ENCODE assay signal across 8 cellular contexts in the genomic region with DNA sequence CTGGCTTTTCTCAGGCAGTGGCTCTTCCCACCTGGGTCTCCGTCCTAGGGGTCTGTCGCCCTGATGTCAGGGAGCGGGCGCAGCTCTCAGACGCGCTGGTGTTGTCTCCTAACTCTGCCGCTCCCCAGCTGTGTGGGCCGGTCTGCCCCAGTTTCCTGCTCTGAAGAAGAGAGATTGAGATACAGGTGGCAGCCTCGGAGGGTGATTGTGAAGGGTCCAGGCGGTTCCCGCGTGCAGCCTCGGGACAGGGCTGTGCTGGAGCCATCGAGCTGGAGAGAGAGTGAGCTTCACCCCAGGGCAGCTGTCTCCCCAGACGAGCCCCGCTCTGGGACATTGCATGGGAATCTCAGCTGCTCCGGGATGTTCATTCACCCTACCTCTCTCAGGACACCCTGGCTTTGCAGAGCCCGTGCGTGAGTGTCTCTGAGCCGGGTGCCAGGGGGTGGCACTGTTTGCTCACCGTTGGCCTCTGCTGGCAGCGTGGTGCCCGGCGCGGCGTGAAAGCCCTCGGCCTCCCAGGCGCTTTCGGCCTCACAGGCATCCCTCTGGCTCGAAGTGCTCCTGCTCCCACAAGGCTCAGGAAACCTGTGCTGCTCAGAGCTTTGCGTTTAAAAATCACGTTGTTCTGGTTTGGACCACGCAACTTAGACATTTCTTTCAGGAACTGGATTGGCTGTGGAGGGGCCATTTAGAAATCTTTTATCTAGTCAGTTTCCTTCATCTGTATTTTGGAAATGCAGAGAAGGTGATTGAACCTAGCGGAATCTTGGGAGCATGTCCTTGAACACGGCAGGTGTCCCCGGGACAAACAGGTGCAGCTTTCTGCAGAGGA. TPM values are rescaled to one million over a fixed set of nuclear protein-coding genes. Genes with fewer than 3 reads are reported as not detected.
DNase-seq lines count a peak whose midpoint lies in the region; ATAC-seq and TF ChIP-seq lines count a peak whose summit lies in the region.

No MANE protein-coding gene starts in this region.

- no peak overlapping the region for H3K4me3 ChIP-seq in WERI-Rb-1 (ENCODE audit: low read depth, low read length)

- no peaks in the 10 kb centered on the region for H3K36me3 Mint-ChIP-seq in endothelial cell (ENCODE audit: low read depth, unreplicated experiment)
- no peaks in the 10 kb centered on the region for H3K36me3 Mint-ChIP-seq in naive thymus-derived CD8-positive, alpha-beta T cell

- H3K36me3 ChIP-seq in WERI-Rb-1 = no peaks in the 10 kb centered on the region

- H3K27ac Mint-ChIP-seq in endothelial cell (ENCODE audit: unreplicated experiment) = no peak overlapping the region
- peak overlapping the region in 2 of 10 donors; percentile 11 to 52 for H3K27ac Mint-ChIP-seq in naive thymus-derived CD8-positive, alpha-beta T cell

- peaks cover 13% of the 10 kb centered on the region for H3K27me3 Mint-ChIP-seq in endothelial cell (ENCODE audit: unreplicated experiment)
- H3K27me3 Mint-ChIP-seq in naive thymus-derived CD8-positive, alpha-beta T cell = peaks cover 0 to 24% (median 5%) of the 10 kb centered on the region in 5 donors

- TF ChIP-seq CTCF in WERI-Rb-1 (IDR thresholded peaks at IDR 0.05; ENCODE audit: low read depth, low read length) (peak; percentile 85), endothelial cell (IDR thresholded peaks at IDR 0.05; ENCODE audit: unreplicated experiment) (no peak)

- H3K27me3 ChIP-seq in WERI-Rb-1 (ENCODE audit: insufficient read depth, low read depth, severe bottlenecking) = no peaks in the 10 kb centered on the region

- H3K9me3 Mint-ChIP-seq in endothelial cell (ENCODE audit: unreplicated experiment) = no peaks in the 10 kb centered on the region
- H3K9me3 Mint-ChIP-seq in naive thymus-derived CD8-positive, alpha-beta T cell = no peaks in the 10 kb centered on the region

- H3K4me1 Mint-ChIP-seq in endothelial cell (ENCODE audit: unreplicated experiment) = peaks cover 12% of the 10 kb centered on the region
- H3K4me1 Mint-ChIP-seq in naive thymus-derived CD8-positive, alpha-beta T cell = peaks cover 10 to 12% (median 11%) of the 10 kb centered on the region in 4 donors

- POLR2A ChIA-PET in naive thymus-derived CD8-positive, alpha-beta T cell (lab: Charles Lee) = interaction anchor here (0.5 kb wide), 1 partner anchor 42 kb away, joined by 3 read pairs; no protein-coding TSS in a partner anchor

- DNase-seq in DMS153 (lab: John Stamatoyannopoulos, UW) = peak; percentile 55
- peak; percentile 61 for DNase-seq in LHCN-M2 (ENCODE audit: low read depth)
- peak; percentile 73 for DNase-seq in WERI-Rb-1
- DNase-seq in endothelial cell (ENCODE audit: low spot score) = peak; percentile 43
- peak in 6 of 10 donors; percentile 26 to 68 (median 47) for DNase-seq in naive thymus-derived CD8-positive, alpha-beta T cell
- no peak for DNase-seq in HuH-7 (ENCODE audit: low spot score)

- H3K9me3 ChIP-seq in WERI-Rb-1 (ENCODE audit: severe bottlenecking) = no peaks in the 10 kb centered on the region

- H3K27ac ChIP-seq in WERI-Rb-1 = no peak overlapping the region

- H3K4me3 Mint-ChIP-seq in endothelial cell (ENCODE audit: unreplicated experiment) = no peak overlapping the region
- peak overlapping the region in 2 of 10 donors; percentile 9 to 24 for H3K4me3 Mint-ChIP-seq in naive thymus-derived CD8-positive, alpha-beta T cell

- peak; percentile 80 to 84 for ATAC-seq in naive thymus-derived CD8-positive, alpha-beta T cell
- ATAC-seq in GM21515 (IDR thresholded peaks at IDR 0.05; ENCODE audit: unreplicated experiment) = no peak
- ATAC-seq in GM21390 (IDR thresholded peaks at IDR 0.05; ENCODE audit: unreplicated experiment) = no peak

RNA-seq across cellular contexts. Expression of gene ZFAND2A, which starts 33.8 kb away (rescaled TPM):
- 20.5 and 25.3 TPM in 2 replicates for total RNA-seq in LHCN-M2 (2014; rRNA removed)
- polyA plus RNA-seq in LHCN-M2 (2012) = 39.7 TPM
- total RNA-seq in endothelial cell (ENCODE audit: unreplicated experiment) = 36.0 TPM
- total RNA-seq in naive thymus-derived CD8-positive, alpha-beta T cell = 10 to 100 TPM; 41.5 to 47.9 TPM
- polyA plus RNA-seq in naive thymus-derived CD8-positive, alpha-beta T cell = 10 to 100 TPM; 33.5 to 59.9 (median 56.0) TPM

RNA-seq across cellular contexts. Expression of gene UNCX, which starts 38.9 kb away (rescaled TPM):
- total RNA-seq in LHCN-M2 (2014; rRNA removed) (not detected in 2 replicates), endothelial cell (ENCODE audit: unreplicated experiment) (not detected)
- polyA plus RNA-seq in LHCN-M2 (2012) = not detected
- total RNA-seq in naive thymus-derived CD8-positive, alpha-beta T cell = not detected
- not detected for polyA plus RNA-seq in naive thymus-derived CD8-positive, alpha-beta T cell

Comparison
In these comparisons a context has a peak if more than half of its experiments do, and no peak if none do; other contexts are left out.
1. ATAC-seq: peak in naive thymus-derived CD8-positive, alpha-beta T cell (2 of 2); none in GM21515 (single experiment) and GM21390 (single experiment).